ENCODE assay signal across 1 cellular context in the genomic region with DNA sequence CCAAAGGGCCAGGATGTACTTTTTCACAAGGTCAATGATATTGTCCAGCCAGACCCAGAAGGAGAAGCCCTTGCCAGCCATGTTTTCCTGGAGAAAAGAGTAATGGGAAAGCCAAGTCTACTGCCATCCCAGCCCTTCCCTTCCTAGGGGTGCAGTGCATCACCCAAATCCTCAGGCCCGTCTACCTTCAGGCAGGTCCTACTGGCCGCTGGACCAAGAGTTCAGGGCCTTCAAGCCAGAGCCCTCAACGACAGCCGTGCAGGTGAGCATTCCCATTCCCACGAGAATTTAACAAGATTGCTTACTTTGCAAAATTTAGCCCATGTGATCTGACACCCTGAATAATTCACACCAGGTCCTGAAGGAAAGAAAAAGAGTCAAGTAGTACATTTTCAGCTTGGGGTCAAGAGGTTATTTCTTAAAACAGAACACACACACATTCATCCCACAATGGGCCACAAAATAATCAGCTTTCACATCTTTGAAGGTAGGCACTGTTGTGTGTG.
TF ChIP-seq lines count a peak whose summit lies in the region.

No MANE protein-coding gene starts in this region.

TF ChIP-seq in K562, 482 proteins besides CTCF, POLR2A, EP300 and RAD21:
- TF ChIP-seq MAX (CRISPR knock-in tag; IDR thresholded peaks at IDR 0.05) (no peak), MAFF (IDR thresholded peaks at IDR 0.05; ENCODE audit: low read length) (peak; percentile 89), SIX5 (IDR thresholded peaks at IDR 0.05; ENCODE audit: borderline replicate concordance in 1 of 2, insufficient read depth in 1 of 2, low read depth in 1 of 2, low read length in 2 of 2) (no peak), C11orf30 (IDR thresholded peaks at IDR 0.05; ENCODE audit: low read depth) (peak; percentile 92), NR1H2 (CRISPR knock-in tag; IDR thresholded peaks at IDR 0.05) (no peak), MAFK (IDR thresholded peaks at IDR 0.05; ENCODE audit: low read length) (peak; percentile 89), SMAD2 (IDR thresholded peaks at IDR 0.05; ENCODE audit: low read depth, low read length) (no peak), PML (IDR thresholded peaks at IDR 0.05; ENCODE audit: low read length) (no peak), CTCFL (IDR thresholded peaks at IDR 0.05; ENCODE audit: borderline replicate concordance, insufficient read depth, low read depth, low read length, poor library complexity, severe bottlenecking) (no peak), SRSF9 (IDR thresholded peaks at IDR 0.05; ENCODE audit: borderline replicate concordance, low read depth, low read length) (no peak), CREB5 (CRISPR knock-in tag; IDR thresholded peaks at IDR 0.05) (no peak), ZNF316 (IDR thresholded peaks at IDR 0.05) (peak; percentile 96), MAFG (tag; conservative IDR thresholded peaks at IDR 0.05) (peak; percentile 87), ZNF431 (CRISPR knock-in tag; IDR thresholded peaks at IDR 0.05) (no peak), SNRNP70 (optimal IDR thresholded peaks at IDR 0.05; ENCODE audit: low read depth, low read length) (no peak), TEAD2 (tag; IDR thresholded peaks at IDR 0.05) (no peak), ZNF449 (CRISPR knock-in tag; IDR thresholded peaks at IDR 0.05) (no peak), RFX7 (CRISPR knock-in tag; IDR thresholded peaks at IDR 0.05) (no peak), ZNF12 (CRISPR knock-in tag; IDR thresholded peaks at IDR 0.05) (no peak), CHCHD3 (CRISPR knock-in tag; IDR thresholded peaks at IDR 0.05) (no peak), MCM2 (IDR thresholded peaks at IDR 0.05; ENCODE audit: low read depth) (no peak)
- TF ChIP-seq, protein P1, sequence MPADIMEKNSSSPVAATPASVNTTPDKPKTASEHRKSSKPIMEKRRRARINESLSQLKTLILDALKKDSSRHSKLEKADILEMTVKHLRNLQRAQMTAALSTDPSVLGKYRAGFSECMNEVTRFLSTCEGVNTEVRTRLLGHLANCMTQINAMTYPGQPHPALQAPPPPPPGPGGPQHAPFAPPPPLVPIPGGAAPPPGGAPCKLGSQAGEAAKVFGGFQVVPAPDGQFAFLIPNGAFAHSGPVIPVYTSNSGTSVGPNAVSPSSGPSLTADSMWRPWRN (IDR thresholded peaks at IDR 0.05; ENCODE audit: low read depth) = no peak
- TF ChIP-seq, protein P2, sequence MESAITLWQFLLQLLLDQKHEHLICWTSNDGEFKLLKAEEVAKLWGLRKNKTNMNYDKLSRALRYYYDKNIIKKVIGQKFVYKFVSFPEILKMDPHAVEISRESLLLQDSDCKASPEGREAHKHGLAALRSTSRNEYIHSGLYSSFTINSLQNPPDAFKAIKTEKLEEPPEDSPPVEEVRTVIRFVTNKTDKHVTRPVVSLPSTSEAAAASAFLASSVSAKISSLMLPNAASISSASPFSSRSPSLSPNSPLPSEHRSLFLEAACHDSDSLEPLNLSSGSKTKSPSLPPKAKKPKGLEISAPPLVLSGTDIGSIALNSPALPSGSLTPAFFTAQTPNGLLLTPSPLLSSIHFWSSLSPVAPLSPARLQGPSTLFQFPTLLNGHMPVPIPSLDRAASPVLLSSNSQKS (CRISPR knock-in tag; IDR thresholded peaks at IDR 0.05) = no peak
TF ChIP-seq in K562: peak in this region for 5.
